ENCODE assay signal across 8 cellular contexts in the genomic region with DNA sequence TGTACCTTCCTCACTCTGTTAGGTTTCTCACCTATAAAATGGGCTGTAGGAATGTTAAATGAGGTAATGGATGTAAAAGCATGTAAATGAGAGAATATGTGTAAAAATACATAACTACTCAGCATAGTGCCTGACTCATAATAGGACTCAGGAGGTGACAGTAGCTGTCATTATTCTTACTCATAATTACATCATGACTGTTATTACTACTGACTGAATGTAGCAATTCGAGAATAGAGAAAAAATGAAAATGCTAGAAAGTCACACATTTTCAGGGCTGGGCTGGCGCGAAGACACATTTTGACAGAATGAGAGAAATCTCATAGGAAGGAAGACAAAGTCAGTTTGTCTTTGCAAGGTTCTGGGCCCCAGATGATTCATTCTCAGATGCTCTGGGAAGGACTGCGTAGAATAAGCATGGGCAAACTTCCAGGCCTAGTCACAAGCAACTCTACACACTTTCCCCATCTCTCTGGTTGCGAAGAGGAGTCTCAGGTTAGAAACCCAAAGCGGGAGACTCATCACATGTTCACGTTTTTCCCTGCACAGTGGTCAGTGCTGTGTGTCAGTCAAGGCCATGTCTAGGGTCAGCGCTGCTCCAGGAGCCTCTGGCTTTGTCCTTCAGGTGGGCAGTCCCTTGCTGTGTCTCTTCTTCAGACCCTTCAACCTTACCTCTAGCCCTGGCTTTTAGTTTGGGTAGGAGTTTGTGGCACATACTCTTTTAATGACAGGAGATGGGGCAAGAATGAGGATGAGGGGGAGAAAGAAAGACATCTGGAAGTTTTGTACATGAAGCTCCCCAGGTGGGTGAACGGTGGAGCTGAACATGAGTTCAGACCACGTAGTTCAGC. TPM values are rescaled to one million over a fixed set of nuclear protein-coding genes. Genes with fewer than 3 reads are reported as not detected.
DNase-seq lines count a peak whose midpoint lies in the region; ATAC-seq and TF ChIP-seq lines count a peak whose summit lies in the region.

No MANE protein-coding gene starts in this region.

- no peak overlapping the region for H4K8ac ChIP-seq in H9 (replicated peaks; ENCODE audit: insufficient read length, low read depth, low read length)

- no peak overlapping the region for H2BK5ac ChIP-seq in H9 (ENCODE audit: insufficient read length, low read length)

- no peaks in the 10 kb centered on the region for H3K36me3 Mint-ChIP-seq in H9 (ENCODE audit: insufficient read depth in 1 of 3, low read depth in 3 of 3)

- no peaks in the 10 kb centered on the region for H3K27me3 Mint-ChIP-seq in H9 (ENCODE audit: low read depth)

- H2BK120ac ChIP-seq in H9 (ENCODE audit: low read depth, low read length, poor library complexity, severe bottlenecking), result no peak overlapping the region

- no peaks in the 10 kb centered on the region for H3K23me2 ChIP-seq in H9 (ENCODE audit: insufficient read length, low read depth, low read length, poor library complexity, severe bottlenecking)

- H2AFZ ChIP-seq in H9 (ENCODE audit: low read length), result no peak overlapping the region

- intact Hi-C loops in sciatic nerve (cut with DNase I), result no loop called here

- H3K18ac ChIP-seq in H9 (ENCODE audit: insufficient read length, low read depth, low read length), result no peak overlapping the region

- no peak overlapping the region for H3K9ac ChIP-seq in H9 (ENCODE audit: extremely low read depth, insufficient read length, low read length)

- H3K27ac ChIP-seq in coronary artery (peak overlapping the region; percentile 95 to 96), H9 (ENCODE audit: insufficient read length, low read depth, low read length) (no peak overlapping the region)

- no peak overlapping the region for H4K91ac ChIP-seq in H9 (ENCODE audit: insufficient read length, low read depth, low read length)

- H4K20me1 ChIP-seq in H9 (ENCODE audit: control insufficient read depth, insufficient read depth, insufficient read length), result no peaks in the 10 kb centered on the region

- no peaks in the 10 kb centered on the region for H3K79me1 ChIP-seq in H9 (ENCODE audit: insufficient read depth, low read depth, low read length, poor library complexity, severe bottlenecking)

- no peak overlapping the region for H2BK12ac ChIP-seq in H9 (ENCODE audit: insufficient read length, low read depth, low read length)

- H3K23ac ChIP-seq in H9 (ENCODE audit: insufficient read length, low read depth, low read length), result no peak overlapping the region

- no peak overlapping the region for H4K5ac ChIP-seq in H9 (ENCODE audit: insufficient read length, low read depth, low read length)

- ATAC-seq in sciatic nerve, result peak; percentile 49

- no peaks in the 10 kb centered on the region for H3K9me3 ChIP-seq in H9 (ENCODE audit: control insufficient read depth, low read depth, low read length)

- H3K4me2 ChIP-seq in H9 (ENCODE audit: insufficient read depth, insufficient read length, low read length), result no peak overlapping the region

- no peak overlapping the region for H2AK5ac ChIP-seq in H9 (ENCODE audit: insufficient read length, low read length)

- H2BK15ac ChIP-seq in H9 (ENCODE audit: low read depth, low read length), result no peak overlapping the region

- WGBS in H9 (ENCODE audit: extremely low coverage, insufficient read length, low lambda C conversion rate), result no CpG with 5 or more reads among the region's 10 CpGs

- DNase-seq in AG10803 (ENCODE audit: low read depth) (peak; percentile 95), GM20000 (ENCODE audit: low spot score) (peak; percentile 49), HT-29 (ENCODE audit: low spot score) (peak; percentile 77), coronary artery (ENCODE audit: low spot score) (no peak), sciatic nerve (ENCODE audit: low spot score) (no peak), H9 (no peak), NCI-H2107 treated with DMSO at 0.1 percent for 48 hours (lab: John Stamatoyannopoulos, UW; ENCODE audit: unreplicated experiment) (no peak), RPMI8226 (no peak)

- TF ChIP-seq CTCF in AG10803 (conservative IDR thresholded peaks at IDR 0.05; ENCODE audit: low read length) (no peak), GM20000 (IDR thresholded peaks at IDR 0.05; ENCODE audit: extremely low read depth, missing control alignments) (no peak), coronary artery (IDR thresholded peaks at IDR 0.05) (no peak), H9 (conservative IDR thresholded peaks at IDR 0.05) (no peak)

- no peak overlapping the region for H3T11ph ChIP-seq in H9 (ENCODE audit: low read length)

- H3K4me3 ChIP-seq in AG10803 (ENCODE audit: low read length) (no peak overlapping the region), coronary artery (no peak overlapping the region)

- H3K4me1 Mint-ChIP-seq in H9, result 0 out of 4 replicates have a peak, but pooled peaks cover 0 to 2% of the 10 kb centered on the region in 2 experiments

- no peaks in the 10 kb centered on the region for H3K79me2 ChIP-seq in H9 (ENCODE audit: insufficient read depth, low read length)

- H3K4me3 Mint-ChIP-seq in H9, result no peak overlapping the region

- no peak overlapping the region for H3K4ac ChIP-seq in H9 (ENCODE audit: low read depth, low read length)

- H3K27ac Mint-ChIP-seq in H9, result no peak overlapping the region; a peak in 1 of 7 replicates

- no peaks in the 10 kb centered on the region; a peak in 1 of 5 replicates for H3K9me3 Mint-ChIP-seq in H9

- no peak overlapping the region for H3K56ac ChIP-seq in H9 (ENCODE audit: insufficient read length, low read depth, low read length)

- H3K14ac ChIP-seq in H9 (ENCODE audit: insufficient read depth, low read length), result no peak overlapping the region

- H3K27me3 ChIP-seq in H9 (ENCODE audit: insufficient read depth, low read length), result no peaks in the 10 kb centered on the region

- no peak overlapping the region for H2BK20ac ChIP-seq in H9 (ENCODE audit: low read depth, low read length, poor library complexity, severe bottlenecking)

- no peaks in the 10 kb centered on the region for H3K4me1 ChIP-seq in H9 (ENCODE audit: insufficient read depth, low read length)

RNA-seq across cellular contexts. Expression of a gene that starts 8.4 kb away (rescaled TPM):
- total RNA-seq in HT-29 (2014; rRNA removed; shearing (Covaris generic)), result 162 and 185 TPM in 2 replicates
- total RNA-seq in sciatic nerve, result 9.3 TPM
- 0.09 and 0.13 TPM in 2 replicates for total RNA-seq in H9 (2021)

RNA-seq across cellular contexts. Expression of a gene that starts 52.2 kb away (rescaled TPM):
- not detected in 2 replicates for total RNA-seq in HT-29 (2014; rRNA removed; shearing (Covaris generic))
- not detected for total RNA-seq in sciatic nerve
- total RNA-seq in H9 (2021), result not detected in 2 replicates

Comparison
In these comparisons a context has a peak if more than half of its experiments do, and no peak if none do; other contexts are left out.
1. DNase-seq: peak in AG10803 (single experiment), GM20000 (single experiment) and HT-29 (single experiment); none in coronary artery (single experiment), sciatic nerve (single experiment), H9 (single experiment), NCI-H2107 treated with DMSO at 0.1 percent for 48 hours (single experiment) and RPMI8226 (single experiment).
2. RNA of a gene that starts 8.4 kb away (total RNA-seq): 162 to 185 TPM in HT-29; 9.3 TPM in sciatic nerve (single experiment) and 0.09 to 0.13 TPM in H9; every median in the first group is over 10 times any median in the second.